Comparison of ENCODE assay signal across 1 cellular context in genomic region chr6:14921170-14921569, GRCh38.
TF ChIP-seq lines count a peak whose summit lies in the region.

No MANE protein-coding gene starts in this region.

TF ChIP-seq in K562, 482 proteins besides CTCF, POLR2A, EP300 and RAD21 (continued from another document and continues in another):
- TF ChIP-seq MITF (IDR thresholded peaks at IDR 0.05) (no peak), ZBED1 (IDR thresholded peaks at IDR 0.05) (no peak), E2F3 (CRISPR knock-in tag; IDR thresholded peaks at IDR 0.05) (no peak), ZNF639 (CRISPR knock-in tag; conservative IDR thresholded peaks at IDR 0.05 in 1 of 2, IDR thresholded peaks at IDR 0.05 in 1 of 2) (no peak), DNMT1 (IDR thresholded peaks at IDR 0.05) (no peak), ZBTB26 (CRISPR knock-in tag; IDR thresholded peaks at IDR 0.05) (no peak), NFE2 (IDR thresholded peaks at IDR 0.05; ENCODE audit: low read depth) (0 out of 2 replicates have a peak, but pooled peaks have one; percentile 9), ZMIZ1 (IDR thresholded peaks at IDR 0.05; ENCODE audit: low read depth in 2 of 2, low read length in 2 of 2) (no peak), ZNF274 (IDR thresholded peaks at IDR 0.05; ENCODE audit: borderline replicate concordance, low read depth, low read length) (no peak), KLF1 (tag; IDR thresholded peaks at IDR 0.05) (no peak), C11orf30 (IDR thresholded peaks at IDR 0.05; ENCODE audit: low read depth) (0 out of 2 replicates have a peak, but pooled peaks have one; percentile 4), ZNF561 (CRISPR knock-in tag; conservative IDR thresholded peaks at IDR 0.05) (no peak), CTCFL (IDR thresholded peaks at IDR 0.05; ENCODE audit: borderline replicate concordance, insufficient read depth, low read depth, low read length, poor library complexity, severe bottlenecking) (no peak), RNF2 (IDR thresholded peaks at IDR 0.05) (peak; percentile 25; the same call in 1 of the 2 replicates), RHOXF2B (CRISPR knock-in tag; conservative IDR thresholded peaks at IDR 0.05) (no peak), CAMTA2 (CRISPR knock-in tag; conservative IDR thresholded peaks at IDR 0.05) (no peak), ETV1 (tag; conservative IDR thresholded peaks at IDR 0.05; ENCODE audit: low read depth) (peak; percentile 35; the same call in 1 of the 2 replicates), CUX1 (CRISPR knock-in tag; IDR thresholded peaks at IDR 0.05) (no peak), DEAF1 (CRISPR knock-in tag; IDR thresholded peaks at IDR 0.05) (0 out of 2 replicates have a peak, but pooled peaks have one; percentile 6), VEZF1 (CRISPR knock-in tag; IDR thresholded peaks at IDR 0.05) (no peak), ZBTB9 (CRISPR knock-in tag; IDR thresholded peaks at IDR 0.05) (peak; percentile 79), EGR1 (conservative IDR thresholded peaks at IDR 0.05) (peak; percentile 60; the same call in 1 of the 2 replicates), DACH1 (IDR thresholded peaks at IDR 0.05; ENCODE audit: partially characterized antibody) (no peak), TFAP4 (CRISPR knock-in tag; IDR thresholded peaks at IDR 0.05; ENCODE audit: borderline replicate concordance) (peak; percentile 48; the same call in 1 of the 2 replicates), SPI1 (IDR thresholded peaks at IDR 0.05; ENCODE audit: borderline replicate concordance, low read depth, low read length) (peak; percentile 26), MEIS2 (IDR thresholded peaks at IDR 0.05; ENCODE audit: partially characterized antibody) (peak; percentile 80), NRF1 (conservative IDR thresholded peaks at IDR 0.05 in 1 of 2, IDR thresholded peaks at IDR 0.05 in 1 of 2) (peak in 1 of 2 experiments; percentile 17; a peak in 2 of 4 replicates), RBFOX2 (IDR thresholded peaks at IDR 0.05; ENCODE audit: low read depth, low read length) (no peak), PBX2 (CRISPR knock-in tag; IDR thresholded peaks at IDR 0.05; ENCODE audit: low read depth) (no peak), PBX2 (tag; conservative IDR thresholded peaks at IDR 0.05; ENCODE audit: low read depth) (peak; percentile 68; the same call in 1 of the 2 replicates), ZC3H11A (IDR thresholded peaks at IDR 0.05; ENCODE audit: low read depth, low read length) (no peak)
